In the genomic region with DNA sequence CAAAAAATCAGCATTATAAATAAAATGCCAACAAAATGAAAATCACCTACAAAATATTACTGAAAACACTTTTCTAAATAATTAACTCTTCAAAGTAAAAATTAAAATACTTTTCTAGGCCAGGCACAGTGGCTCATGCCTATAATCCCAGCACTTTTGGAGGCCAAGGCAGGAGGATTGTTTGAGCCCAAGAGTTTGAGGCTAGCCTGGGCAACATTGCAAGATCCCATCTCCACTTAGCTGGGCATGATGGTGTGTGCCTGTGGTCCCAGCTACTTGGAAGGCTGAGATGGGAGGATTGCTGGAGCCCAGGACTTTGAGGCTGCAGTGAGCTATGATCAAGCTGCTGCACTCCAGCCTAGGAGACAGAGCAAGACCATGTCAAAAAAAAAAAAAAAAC, we compare ENCODE assay signal across 23 cellular contexts.
"Had no signal": no experiment of that assay in that cellular context is flagged by ENCODE, and none has a peak within 500 bp of the region (broad histone marks: within the 10 kb centered on the region; RNA-seq: fewer than 3 reads in every experiment).

No MANE protein-coding gene starts in this region.

- H3K4me3 ChIP-seq: adrenal gland, breast epithelium, gastroesophageal sphincter, heart right ventricle, left ventricle myocardium inferior, right atrium auricular region, stomach, vagina had no signal

- FAIRE-seq: astrocyte had no signal

- H3K27ac Mint-ChIP-seq: progenitor cell of endocrine pancreas had no signal

- H3K36me3 ChIP-seq: breast epithelium had no signal

- H3K4me3 Mint-ChIP-seq: neural crest cell had no signal

- H3K27ac ChIP-seq: adrenal gland, breast epithelium, gastroesophageal sphincter, heart right ventricle, left ventricle myocardium inferior, right atrium auricular region, stomach, vagina, VCaP had no signal

- H3K4me1 ChIP-seq: breast epithelium had no signal

- H3K9me3 Mint-ChIP-seq: immature natural killer cell, neural crest cell had no signal

- ATAC-seq: esophagus mucosa, gastroesophageal sphincter, heart right ventricle had no signal

- DNase-seq: activated CD4-positive, alpha-beta T cell treated with anti-CD3 and anti-CD28 coated beads, Interleukin-2, amount 50 U/mL, for 4 hours; activated naive CD4-positive, alpha-beta T cell treated with Interleukin-2 at 50 U/mL for 16 hours; cerebellar nuclear complex; cortex of kidney; heart right ventricle; immature natural killer cell; kidney glomerular epithelial cell; left ventricle myocardium inferior; mammary epithelial cell; midbrain; stimulated activated CD4-positive, alpha-beta T cell treated with anti-CD3 and anti-CD28 coated beads, Interleukin-2, amount 100 ng/mL, for 24 hours; stomach; trophoblast cell had no signal

- H3K27me3 ChIP-seq: adrenal gland, breast epithelium, gastroesophageal sphincter, heart right ventricle, right atrium auricular region, stomach, vagina had no signal

- H3K9me3 ChIP-seq: adrenal gland, breast epithelium, gastroesophageal sphincter, heart right ventricle, left ventricle myocardium inferior, right atrium auricular region, stomach, vagina had no signal
